13 cellular contexts compared by ENCODE assay signal in genomic region chr7:127619681-127620405, GRCh38. TPM values are rescaled to one million over a fixed set of nuclear protein-coding genes. Genes with fewer than 3 reads are reported as not detected.
DNase-seq lines count a peak whose midpoint lies in the region; TF ChIP-seq lines count a peak whose summit lies in the region.
"Had no signal": no experiment of that assay in that cellular context is flagged by ENCODE, and none has a peak within 500 bp of the region (broad histone marks: within the 10 kb centered on the region; RNA-seq: fewer than 3 reads in every experiment).

No MANE protein-coding gene starts in this region.

- peaks cover 36% of the 10 kb centered on the region for H3K4me1 Mint-ChIP-seq in endodermal cell

- H3K4me3 Mint-ChIP-seq in endodermal cell, result peak overlapping the region; percentile 72

- H3K4me1 ChIP-seq in endodermal cell (ENCODE audit: control insufficient read depth, insufficient read depth, low read length), result peaks cover 10% of the 10 kb centered on the region
- no peaks in the 10 kb centered on the region for H3K4me1 ChIP-seq in trophoblast cell (ENCODE audit: control insufficient read depth in 1 of 2, insufficient read depth in 2 of 2, low read length in 2 of 2)

- WGBS in endodermal cell (ENCODE audit: insufficient coverage in 1 of 2, insufficient read length in 1 of 2), 2 experiments, result 20 to 29% methylated on average over 15 to 27 of the region's 27 CpGs
- WGBS in trophoblast cell (ENCODE audit: extremely low coverage, insufficient coverage, insufficient read length), result no CpG with 5 or more reads among the region's 27 CpGs

- H3K4me3 ChIP-seq in endodermal cell (ENCODE audit: low read length), result peak overlapping the region; percentile 79
- peak overlapping the region; percentile 34 for H3K4me3 ChIP-seq in trophoblast cell (ENCODE audit: low read depth, low read length)

- no peak overlapping the region for H3K27ac ChIP-seq in endodermal cell (ENCODE audit: low read depth, low read length)
- H3K27ac ChIP-seq in trophoblast cell (ENCODE audit: low read depth, low read length), result no peak overlapping the region
- H3K27ac ChIP-seq: neutrophil had no signal

- H2BK120ac ChIP-seq in trophoblast cell (ENCODE audit: insufficient read depth, low read length, poor library complexity), result no peak overlapping the region

- peaks cover 20% of the 10 kb centered on the region for H3K27me3 ChIP-seq in endodermal cell (ENCODE audit: control insufficient read depth, insufficient read depth, low read length, poor library complexity, severe bottlenecking)
- H3K27me3 ChIP-seq in trophoblast cell (ENCODE audit: insufficient read depth, low read length), result peaks cover 20% of the 10 kb centered on the region

- H3K27ac Mint-ChIP-seq in endodermal cell, result peak overlapping the region; percentile 85
- H3K27ac Mint-ChIP-seq: T-cell had no signal

- no peak overlapping the region for H2AK5ac ChIP-seq in trophoblast cell (ENCODE audit: low read length)

- H2BK12ac ChIP-seq in trophoblast cell (ENCODE audit: low read length), result no peak overlapping the region

- DNase-seq in NCI-H1417 (lab: John Stamatoyannopoulos, UW) (peak in 2 of 3 experiments; percentile 69 to 81), NCI-H1417 treated with DMSO at 0.1 percent for 48 hours (lab: John Stamatoyannopoulos, UW) (no peak), endodermal cell (peak; percentile 96), trophoblast cell (peak in 1 of 2 donors; percentile 19), 8988T (no peak)
- no peak for DNase-seq in stimulated activated CD4-positive, alpha-beta T cell treated with anti-CD3 and anti-CD28 coated beads, Interleukin-4, amount 100 ng/mL, for 24 hours
- DNase-seq: activated CD4-positive, alpha-beta T cell treated with anti-CD3 and anti-CD28 coated beads for 48 hours; DMS153; stimulated activated CD4-positive, alpha-beta T cell treated with anti-CD3 and anti-CD28 coated beads, Interleukin-15, amount 100 ng/mL, for 24 hours; T-cell had no signal

- H2AFZ ChIP-seq in trophoblast cell (ENCODE audit: insufficient read depth, low read length, poor library complexity), result no peak overlapping the region

- H3K36me3 ChIP-seq in endodermal cell (ENCODE audit: control insufficient read depth, insufficient read depth, low read length), result no peaks in the 10 kb centered on the region
- no peaks in the 10 kb centered on the region for H3K36me3 ChIP-seq in trophoblast cell (ENCODE audit: control insufficient read depth in 1 of 2, insufficient read depth in 2 of 2, low read length in 2 of 2)
- H3K36me3 ChIP-seq: neutrophil had no signal

- TF ChIP-seq CTCF in endodermal cell (conservative IDR thresholded peaks at IDR 0.05), result peak; percentile 61

- no peaks in the 10 kb centered on the region for H3K79me2 ChIP-seq in trophoblast cell (ENCODE audit: control insufficient read depth, insufficient read depth, low read length, poor library complexity)

- H4K8ac ChIP-seq in trophoblast cell (ENCODE audit: low read depth, low read length), result no peak overlapping the region

- H3K14ac ChIP-seq in trophoblast cell (ENCODE audit: low read length), result no peak overlapping the region

- peaks cover 52% of the 10 kb centered on the region for H3K27me3 Mint-ChIP-seq in endodermal cell (ENCODE audit: insufficient read depth)

- no peak overlapping the region for H4K91ac ChIP-seq in trophoblast cell (ENCODE audit: low read depth, low read length)

- H3K79me1 ChIP-seq in trophoblast cell (ENCODE audit: low read length), result no peaks in the 10 kb centered on the region

- H4K12ac ChIP-seq in trophoblast cell (ENCODE audit: low read depth, low read length), result no peak overlapping the region

- H2BK5ac ChIP-seq in trophoblast cell (ENCODE audit: low read depth, low read length, poor library complexity), result no peak overlapping the region

- H3K9me3 Mint-ChIP-seq in endodermal cell, result no peaks in the 10 kb centered on the region
- H3K9me3 Mint-ChIP-seq: T-cell had no signal

- no peak overlapping the region for H3K9ac ChIP-seq in endodermal cell (ENCODE audit: extremely low read depth, low read length, poor library complexity, severe bottlenecking)
- no peak overlapping the region for H3K9ac ChIP-seq in trophoblast cell (ENCODE audit: low read length)

- no peak overlapping the region for H3K4ac ChIP-seq in trophoblast cell (ENCODE audit: low read depth, low read length)

- H3K4me2 ChIP-seq in trophoblast cell (ENCODE audit: low read length), result no peak overlapping the region

- no peak overlapping the region for H3K18ac ChIP-seq in trophoblast cell (ENCODE audit: low read length)

- H3K9me3 ChIP-seq in endodermal cell (ENCODE audit: control insufficient read depth, low read length), result no peaks in the 10 kb centered on the region
- H3K9me3 ChIP-seq in trophoblast cell (ENCODE audit: insufficient read depth, low read depth, low read length), result peaks cover 4% of the 10 kb centered on the region
- H3K9me3 ChIP-seq: neutrophil had no signal

- no peak overlapping the region for H3K23ac ChIP-seq in trophoblast cell (ENCODE audit: low read length)

- no peaks in the 10 kb centered on the region for H3K36me3 Mint-ChIP-seq in endodermal cell (ENCODE audit: low read depth)
- H3K36me3 Mint-ChIP-seq: T-cell had no signal

RNA-seq across cellular contexts. Expression of gene PAX4, which starts 1.9 kb away (rescaled TPM):
- total RNA-seq in endodermal cell, result under 1 TPM in 1 of 2 donors, not detected in 1; 0.24 TPM
- not detected for polyA plus RNA-seq in endodermal cell (2013, experiment 1 of 2)
- 0.25 TPM for polyA plus RNA-seq in endodermal cell (2013, experiment 2 of 2)
- 0.03 TPM in 1 of 2 replicates, not detected in the other for polyA plus RNA-seq in trophoblast cell (2013)
- total RNA-seq: T-cell had no signal
- polyA plus RNA-seq: esophagus, keratinocyte had no signal

RNA-seq across cellular contexts. Expression of gene FSCN3, which starts 26.3 kb away (rescaled TPM):
- 1 to 10 TPM; 1.9 to 2.2 TPM for total RNA-seq in endodermal cell
- polyA plus RNA-seq in endodermal cell (2013, experiment 1 of 2), result 1.2 TPM
- polyA plus RNA-seq in endodermal cell (2013, experiment 2 of 2), result 2.1 TPM
- polyA plus RNA-seq in trophoblast cell (2013), result 1.7 and 1.9 TPM in 2 replicates

RNA-seq across cellular contexts. Expression of gene ARF5, which starts 31.6 kb away (rescaled TPM):
- total RNA-seq in endodermal cell, result 100 to 1,000 TPM; 234 to 277 TPM
- 198 TPM for polyA plus RNA-seq in endodermal cell (2013, experiment 1 of 2)
- polyA plus RNA-seq in endodermal cell (2013, experiment 2 of 2), result 184 TPM
- 131 and 139 TPM in 2 replicates for polyA plus RNA-seq in trophoblast cell (2013)

RNA-seq across cellular contexts. Expression of gene SND1, which starts 32.2 kb away (rescaled TPM):
- 100 to 1,000 TPM; 240 to 267 TPM for total RNA-seq in endodermal cell
- 125 TPM for polyA plus RNA-seq in endodermal cell (2013, experiment 1 of 2)
- polyA plus RNA-seq in endodermal cell (2013, experiment 2 of 2), result 130 TPM
- 183 TPM in 2 replicates for polyA plus RNA-seq in trophoblast cell (2013)

RNA-seq across cellular contexts. Expression of gene GCC1, which starts 34.4 kb away (rescaled TPM):
- total RNA-seq in endodermal cell, result 10 to 100 TPM; 14.8 to 15.3 TPM
- polyA plus RNA-seq in endodermal cell (2013, experiment 1 of 2), result 11.7 TPM
- 8.9 TPM for polyA plus RNA-seq in endodermal cell (2013, experiment 2 of 2)
- polyA plus RNA-seq in trophoblast cell (2013), result 9.0 TPM in 2 replicates

Comparison
In these comparisons a context has a peak if more than half of its experiments do, and no peak if none do; other contexts are left out.
1. DNase-seq: peak in NCI-H1417 (2 of 3) and endodermal cell (single experiment); none in NCI-H1417 treated with DMSO at 0.1 percent for 48 hours (single experiment), stimulated activated CD4-positive, alpha-beta T cell treated with anti-CD3 and anti-CD28 coated beads, Interleukin-4, amount 100 ng/mL, for 24 hours (single experiment) and 8988T (single experiment).